In genomic region chr7:16347461-16348192, GRCh38 we compare ENCODE assay signal across 1 cellular context.
TF ChIP-seq lines count a peak whose summit lies in the region.

No MANE protein-coding gene starts in this region.

TF ChIP-seq in K562, 482 proteins besides CTCF, POLR2A, EP300 and RAD21 (continued from another document):
- TF ChIP-seq ZMIZ1 (IDR thresholded peaks at IDR 0.05; ENCODE audit: low read depth in 2 of 2, low read length in 2 of 2) (no peak), PHF21A (IDR thresholded peaks at IDR 0.05; ENCODE audit: borderline replicate concordance, low read depth) (no peak), ZNF695 (CRISPR knock-in tag; IDR thresholded peaks at IDR 0.05) (no peak), CBX8 (IDR thresholded peaks at IDR 0.05; ENCODE audit: borderline replicate concordance, extremely low read depth, low read depth, low read length, poor library complexity, severe bottlenecking) (no peak), ATF7 (IDR thresholded peaks at IDR 0.05) (no peak), CBFA2T3 (IDR thresholded peaks at IDR 0.05) (peak; percentile 28; the same call in 1 of the 2 replicates), ZNF274 (IDR thresholded peaks at IDR 0.05; ENCODE audit: borderline replicate concordance, low read depth, low read length) (no peak), SMARCA5 (IDR thresholded peaks at IDR 0.05) (no peak), TCF7 (IDR thresholded peaks at IDR 0.05; ENCODE audit: borderline replicate concordance) (no peak), MEF2A (IDR thresholded peaks at IDR 0.05; ENCODE audit: control insufficient read depth, low read depth, low read length) (peak; percentile 86), MAZ (CRISPR knock-in tag; conservative IDR thresholded peaks at IDR 0.05 in 1 of 2, IDR thresholded peaks at IDR 0.05 in 1 of 2) (0 out of 4 replicates have a peak, but pooled peaks of 1 of the 2 experiments have one; percentile 11), ZBTB1 (CRISPR knock-in tag; IDR thresholded peaks at IDR 0.05; ENCODE audit: borderline replicate concordance, low read depth) (no peak), SRF (CRISPR knock-in tag; IDR thresholded peaks at IDR 0.05) (no peak), TAF7 (tag; IDR thresholded peaks at IDR 0.05) (no peak), SOX6 (IDR thresholded peaks at IDR 0.05) (peak; percentile 52; the same call in 1 of the 2 replicates), ZSCAN32 (CRISPR knock-in tag; IDR thresholded peaks at IDR 0.05) (0 out of 2 replicates have a peak, but pooled peaks have one; percentile 20), MEF2D (tag; conservative IDR thresholded peaks at IDR 0.05; ENCODE audit: low read depth) (peak; percentile 94), CBFA2T2 (conservative IDR thresholded peaks at IDR 0.05) (0 out of 2 replicates have a peak, but pooled peaks have one; percentile 8), MIER1 (IDR thresholded peaks at IDR 0.05; ENCODE audit: low read depth) (no peak), THAP7 (CRISPR knock-in tag; IDR thresholded peaks at IDR 0.05) (no peak), PTBP1 (IDR thresholded peaks at IDR 0.05; ENCODE audit: low read depth, low read length) (no peak), TCF3 (CRISPR knock-in tag; IDR thresholded peaks at IDR 0.05) (peak; percentile 46; the same call in 1 of the 2 replicates), NR2C2 (CRISPR knock-in tag; IDR thresholded peaks at IDR 0.05) (no peak), NR2C2 (tag; IDR thresholded peaks at IDR 0.05) (peak; percentile 37; the same call in 1 of the 2 replicates), MEIS2 (IDR thresholded peaks at IDR 0.05; ENCODE audit: partially characterized antibody) (peak; percentile 79), SP2 (IDR thresholded peaks at IDR 0.05; ENCODE audit: extremely low read depth, low read depth, low read length, poor library complexity, severe bottlenecking) (no peak), SMARCB1 (IDR thresholded peaks at IDR 0.05; ENCODE audit: insufficient read length, low read depth) (no peak), CTBP1 (IDR thresholded peaks at IDR 0.05; ENCODE audit: borderline replicate concordance) (peak; percentile 20; the same call in 1 of the 2 replicates), ILF3 (IDR thresholded peaks at IDR 0.05; ENCODE audit: borderline replicate concordance) (no peak), NEUROD1 (IDR thresholded peaks at IDR 0.05; ENCODE audit: borderline replicate concordance, low read depth, low read length, partially characterized antibody) (no peak)
- TF ChIP-seq, protein P1, sequence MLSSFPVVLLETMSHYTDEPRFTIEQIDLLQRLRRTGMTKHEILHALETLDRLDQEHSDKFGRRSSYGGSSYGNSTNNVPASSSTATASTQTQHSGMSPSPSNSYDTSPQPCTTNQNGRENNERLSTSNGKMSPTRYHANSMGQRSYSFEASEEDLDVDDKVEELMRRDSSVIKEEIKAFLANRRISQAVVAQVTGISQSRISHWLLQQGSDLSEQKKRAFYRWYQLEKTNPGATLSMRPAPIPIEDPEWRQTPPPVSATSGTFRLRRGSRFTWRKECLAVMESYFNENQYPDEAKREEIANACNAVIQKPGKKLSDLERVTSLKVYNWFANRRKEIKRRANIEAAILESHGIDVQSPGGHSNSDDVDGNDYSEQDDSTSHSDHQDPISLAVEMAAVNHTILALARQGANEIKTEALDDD (IDR thresholded peaks at IDR 0.05): 0 out of 2 replicates have a peak, but pooled peaks have one; percentile 15
- TF ChIP-seq, protein P2, sequence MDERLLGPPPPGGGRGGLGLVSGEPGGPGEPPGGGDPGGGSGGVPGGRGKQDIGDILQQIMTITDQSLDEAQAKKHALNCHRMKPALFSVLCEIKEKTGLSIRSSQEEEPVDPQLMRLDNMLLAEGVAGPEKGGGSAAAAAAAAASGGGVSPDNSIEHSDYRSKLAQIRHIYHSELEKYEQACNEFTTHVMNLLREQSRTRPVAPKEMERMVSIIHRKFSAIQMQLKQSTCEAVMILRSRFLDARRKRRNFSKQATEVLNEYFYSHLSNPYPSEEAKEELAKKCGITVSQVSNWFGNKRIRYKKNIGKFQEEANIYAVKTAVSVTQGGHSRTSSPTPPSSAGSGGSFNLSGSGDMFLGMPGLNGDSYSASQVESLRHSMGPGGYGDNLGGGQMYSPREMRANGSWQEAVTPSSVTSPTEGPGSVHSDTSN (CRISPR knock-in tag; IDR thresholded peaks at IDR 0.05; ENCODE audit: low read depth): no peak
- TF ChIP-seq, protein P2 (tag; conservative IDR thresholded peaks at IDR 0.05; ENCODE audit: low read depth): peak; percentile 80
